ENCODE assay signal across 16 cellular contexts in the genomic region with DNA sequence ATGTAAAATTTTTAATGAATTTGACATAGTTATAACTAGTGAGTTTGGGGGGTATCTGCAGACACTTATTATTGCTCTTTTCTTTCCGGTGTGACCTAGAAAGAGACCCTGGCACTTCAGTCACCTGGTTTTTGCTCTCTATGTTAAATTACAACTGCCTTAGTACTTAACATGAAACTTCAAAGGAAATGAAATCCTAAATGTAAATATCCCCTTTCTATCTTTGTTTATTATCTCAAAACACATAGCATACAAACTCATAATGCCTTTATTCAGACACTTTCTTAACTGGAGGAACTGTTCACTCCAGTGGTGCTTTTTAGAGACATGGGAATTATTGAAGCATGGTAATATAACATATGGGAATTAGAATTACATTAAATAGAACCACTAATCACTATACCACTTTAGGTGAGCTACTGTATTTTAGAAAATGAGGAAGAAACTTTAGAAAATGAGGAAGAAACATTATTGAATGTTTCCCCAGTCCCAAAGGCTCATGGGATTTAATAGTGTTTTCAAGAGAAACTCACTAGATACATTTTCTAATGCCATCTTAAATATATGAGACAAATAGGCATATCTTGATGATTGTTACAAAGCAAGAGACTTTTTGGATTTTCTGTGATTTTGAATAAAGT.
"Had no signal": no experiment of that assay in that cellular context is flagged by ENCODE, and none has a peak within 500 bp of the region (broad histone marks: within the 10 kb centered on the region; RNA-seq: fewer than 3 reads in every experiment).

No MANE protein-coding gene starts in this region.

- H3K36me3 ChIP-seq: gastroesophageal sphincter, suprapubic skin had no signal

- H3K27me3 ChIP-seq: gastroesophageal sphincter, hepatocyte, suprapubic skin had no signal

- H3K9me3 ChIP-seq: gastroesophageal sphincter, suprapubic skin had no signal

- DNase-seq: activated CD4-positive, alpha-beta memory T cell treated with anti-CD3 and anti-CD28 coated beads, Interleukin-2, amount 10 ng/mL, durations not matched to agents 7 days and 5 days; activated CD4-positive, alpha-beta T cell treated with anti-CD3 and anti-CD28 coated beads for 1 hour; activated gamma-delta T cell; activated naive CD8-positive, alpha-beta T cell treated with anti-CD3 and anti-CD28 coated beads, Interleukin-2, amount 10 ng/mL, durations not matched to agents 7 days and 5 days; activated T-cell treated with anti-CD3 and anti-CD28 coated beads, Interleukin-2, amount 50 U/mL, for 48 hours; anterior cingulate cortex; cerebellar nuclear complex; dermis blood vessel endothelial cell; kidney; left ventricle myocardium superior; mesendoderm; stimulated activated CD4-positive, alpha-beta T cell treated with anti-CD3 and anti-CD28 coated beads, Interleukin-12 subunit alpha, Interleukin-12 subunit beta, amount 100 ng/mL, for 4 hours; stimulated activated naive CD8-positive, alpha-beta T cell treated with anti-CD3 and anti-CD28 coated beads, Interleukin-15, Interleukin-2, amounts not matched to agents 100 U/mL and 50 U/mL, for 24 hours had no signal

- H3K4me1 ChIP-seq: gastroesophageal sphincter, suprapubic skin had no signal

- H3K4me3 ChIP-seq: gastroesophageal sphincter, hepatocyte, suprapubic skin had no signal

- ATAC-seq: gastroesophageal sphincter; left ventricle myocardium superior; stimulated activated naive CD8-positive, alpha-beta T cell treated with anti-CD3 and anti-CD28 coated beads, Interleukin-15, Interleukin-2, amounts not matched to agents 100 U/mL and 50 U/mL, for 24 hours had no signal

- H3K27ac ChIP-seq: gastroesophageal sphincter, hepatocyte, suprapubic skin had no signal
